Comparison of ENCODE assay signal across 22 cellular contexts in the genomic region with DNA sequence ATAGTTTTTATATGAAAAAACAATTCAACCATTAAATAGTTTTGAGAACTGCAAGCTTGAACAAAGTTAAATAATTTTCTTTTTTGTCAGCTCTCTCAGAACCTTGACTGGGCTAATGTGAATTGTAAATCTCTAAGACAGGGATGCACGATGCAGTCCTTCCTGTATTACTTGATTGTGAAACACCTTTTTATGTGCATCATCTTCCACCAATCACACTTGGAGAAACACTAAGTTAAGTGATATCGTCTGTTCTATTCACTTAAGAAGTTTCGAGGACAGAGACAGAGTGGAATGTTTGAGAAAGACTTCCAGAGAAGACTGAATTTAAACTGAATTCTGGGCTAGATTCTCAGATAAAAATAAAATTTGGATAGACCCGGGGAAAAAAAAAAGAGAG.
DNase-seq lines count a peak whose midpoint lies in the region; ATAC-seq and TF ChIP-seq lines count a peak whose summit lies in the region.
"Had no signal": no experiment of that assay in that cellular context is flagged by ENCODE, and none has a peak within 500 bp of the region (broad histone marks: within the 10 kb centered on the region; RNA-seq: fewer than 3 reads in every experiment).

No MANE protein-coding gene starts in this region.

- H3K9me3 ChIP-seq in Caco-2 = no peaks in the 10 kb centered on the region
- H3K9me3 ChIP-seq in GM23248 (ENCODE audit: low read depth) = no peaks in the 10 kb centered on the region
- H3K9me3 ChIP-seq in mesodermal cell (ENCODE audit: control insufficient read depth, low read length) = no peaks in the 10 kb centered on the region
- H3K9me3 ChIP-seq in tibial artery = no peaks in the 10 kb centered on the region

- H3F3A ChIP-seq in GM23248 (ENCODE audit: insufficient read depth) = peaks cover 39% of the 10 kb centered on the region

- peaks cover 22% of the 10 kb centered on the region for H3K4me1 Mint-ChIP-seq in Caco-2 (ENCODE audit: low read depth, unreplicated experiment)

- H3K36me3 ChIP-seq in Caco-2 (ENCODE audit: control insufficient read depth, insufficient read depth, low read length) = no peaks in the 10 kb centered on the region
- no peaks in the 10 kb centered on the region for H3K36me3 ChIP-seq in GM23248 (ENCODE audit: low read depth)
- H3K36me3 ChIP-seq in mesodermal cell (ENCODE audit: control insufficient read depth, insufficient read depth, low read length) = no peaks in the 10 kb centered on the region
- no peaks in the 10 kb centered on the region for H3K36me3 ChIP-seq in tibial artery

- intact Hi-C loops in Caco-2 (cut with micrococcal nuclease; ENCODE audit: unreplicated experiment) (no loop called here), tibial artery (cut with DNase I; ENCODE audit: low total_unique reads) (no loop called here)

- no peaks in the 10 kb centered on the region for H3K36me3 Mint-ChIP-seq in Caco-2 (ENCODE audit: insufficient read depth, unreplicated experiment)

- H3K4me3 ChIP-seq in Caco-2 (ENCODE audit: low read depth, low read length) (no peak overlapping the region), GM23248 (no peak overlapping the region), choroid plexus epithelial cell (ENCODE audit: low read depth, low read length) (no peak overlapping the region), mesodermal cell (ENCODE audit: extremely low read depth, insufficient read depth, low read length, poor library complexity, severe bottlenecking) (no peak overlapping the region), tibial artery (no peak overlapping the region)
- H3K4me3 ChIP-seq: GM23338 had no signal

- in situ Hi-C loops in GM23248 (cut with MboI) = no loop called here

- no peak overlapping the region for H3K4me3 Mint-ChIP-seq in Caco-2 (ENCODE audit: unreplicated experiment)
- H3K4me3 Mint-ChIP-seq: GM23338 had no signal

- DNase-seq in Caco-2 (no peak), GM23248 (peak; percentile 57), choroid plexus epithelial cell (ENCODE audit: low read depth) (peak; percentile 70), tibial artery (no peak)
- DNase-seq: ACHN, AML-193, DMS79, HCEC 1CT, NCI-H1417, NCI-H187, NCI-H2107, NCI-H524, NCI-H82, PC-3, SIG-M5 had no signal

- H3K4me1 ChIP-seq in Caco-2 (peaks cover 35% of the 10 kb centered on the region), GM23248 (ENCODE audit: insufficient read depth) (peaks cover 44% of the 10 kb centered on the region), mesodermal cell (ENCODE audit: control insufficient read depth, insufficient read depth, low read length, poor library complexity, severe bottlenecking) (peaks cover 24% of the 10 kb centered on the region), tibial artery (peaks cover 0 to 41% (median 20%) of the 10 kb centered on the region in 4 donors)

- H3K27me3 ChIP-seq in Caco-2 (replicated peaks; ENCODE audit: control insufficient read depth, insufficient read depth, low read length) (no peaks in the 10 kb centered on the region), GM23248 (replicated peaks; ENCODE audit: insufficient read depth) (no peaks in the 10 kb centered on the region), tibial artery (no peaks in the 10 kb centered on the region)

- no peaks in the 10 kb centered on the region for H3K27me3 Mint-ChIP-seq in Caco-2 (ENCODE audit: insufficient read depth, unreplicated experiment)

- H3K9ac ChIP-seq in GM23248 = no peak overlapping the region

- H3K27ac ChIP-seq in GM23248 (peak overlapping the region; percentile 99), mesodermal cell (ENCODE audit: low read depth, low read length, severe bottlenecking) (peak overlapping the region; percentile 42), tibial artery (no peak overlapping the region)
- H3K27ac ChIP-seq: C4-2B, RWPE1 had no signal

- POLR2A ChIA-PET in Caco-2 (lab: Charles Lee) = no interaction called here

- no TSS peak for BruUV-seq in Caco-2 (replicated peaks; lab: Mats Ljungman, UMichigan)

- ATAC-seq in HG03342 (IDR thresholded peaks at IDR 0.05; ENCODE audit: unreplicated experiment) (no peak), esophagus mucosa (no peak)
- ATAC-seq: GM23338, PC-3, SK-N-SH treated with all-trans-retinoic acid at 6 μM for 48 hours had no signal

- H3K79me2 ChIP-seq in GM23248 (ENCODE audit: insufficient read depth) = no peaks in the 10 kb centered on the region; the same call in 1 of the 2 replicates

- peak overlapping the region; percentile 16 for H3K27ac Mint-ChIP-seq in Caco-2 (ENCODE audit: unreplicated experiment)
- H3K27ac Mint-ChIP-seq: GM23338 had no signal

- H2AFZ ChIP-seq in GM23248 = peak overlapping the region; percentile 12; the same call in 1 of the 2 replicates
- H2AFZ ChIP-seq: GM23338 had no signal

- CTCF ChIA-PET in Caco-2 (lab: Charles Lee) = no interaction called here

- TF ChIP-seq CTCF in Caco-2 (IDR thresholded peaks at IDR 0.05; ENCODE audit: insufficient read depth in 1 of 2, low read depth in 1 of 2, low read length in 1 of 2, severe bottlenecking in 1 of 2, unreplicated experiment in 1 of 2) (no peak), choroid plexus epithelial cell (conservative IDR thresholded peaks at IDR 0.05; ENCODE audit: low read depth, low read length) (no peak), tibial artery (IDR thresholded peaks at IDR 0.05) (no peak)

- no peaks in the 10 kb centered on the region for H4K20me1 ChIP-seq in GM23248 (ENCODE audit: insufficient read depth)

- H3K4me2 ChIP-seq in GM23248 (ENCODE audit: unreplicated experiment) = peak overlapping the region; percentile 22
- H3K4me2 ChIP-seq: GM23338 had no signal

- WGBS in GM23248 (ENCODE audit: low coverage in 1 of 2, low lambda C conversion rate in 2 of 2, missing lambda C conversion rate in 2 of 2), 2 experiments = 22 to 24% methylated on average over 4 of the region's 4 CpGs
- 50 to 52% methylated on average over 2 to 3 of the region's 4 CpGs for WGBS in mesodermal cell (ENCODE audit: insufficient coverage in 2 of 2), 2 experiments

- H3K9me3 Mint-ChIP-seq in Caco-2 (ENCODE audit: unreplicated experiment) = peaks cover 22% of the 10 kb centered on the region
- H3K9me3 Mint-ChIP-seq: GM23338 had no signal

- H3K9me2 ChIP-seq in GM23248 (ENCODE audit: insufficient read depth) = no peaks in the 10 kb centered on the region

Comparison
In these comparisons a context has a peak if more than half of its experiments do, and no peak if none do; other contexts are left out.
1. DNase-seq: peak in GM23248 (single experiment) and choroid plexus epithelial cell (single experiment); none in Caco-2 (0 of 2) and tibial artery (0 of 2).
2. H3K27ac ChIP-seq: peak in GM23248 (single experiment) and mesodermal cell (single experiment); none in tibial artery (0 of 2).